ENCODE assay signal across 1 cellular context in genomic region chr16:67667817-67668494, GRCh38.
TF ChIP-seq lines count a peak whose summit lies in the region.

No MANE protein-coding gene starts in this region.

TF ChIP-seq in GM12878, 131 proteins besides CTCF, POLR2A, EP300 and RAD21 (continued from another document and continues in another):
- TF ChIP-seq ZBTB4 (CRISPR knock-in tag; IDR thresholded peaks at IDR 0.05): no peak
- TF ChIP-seq, protein P1, sequence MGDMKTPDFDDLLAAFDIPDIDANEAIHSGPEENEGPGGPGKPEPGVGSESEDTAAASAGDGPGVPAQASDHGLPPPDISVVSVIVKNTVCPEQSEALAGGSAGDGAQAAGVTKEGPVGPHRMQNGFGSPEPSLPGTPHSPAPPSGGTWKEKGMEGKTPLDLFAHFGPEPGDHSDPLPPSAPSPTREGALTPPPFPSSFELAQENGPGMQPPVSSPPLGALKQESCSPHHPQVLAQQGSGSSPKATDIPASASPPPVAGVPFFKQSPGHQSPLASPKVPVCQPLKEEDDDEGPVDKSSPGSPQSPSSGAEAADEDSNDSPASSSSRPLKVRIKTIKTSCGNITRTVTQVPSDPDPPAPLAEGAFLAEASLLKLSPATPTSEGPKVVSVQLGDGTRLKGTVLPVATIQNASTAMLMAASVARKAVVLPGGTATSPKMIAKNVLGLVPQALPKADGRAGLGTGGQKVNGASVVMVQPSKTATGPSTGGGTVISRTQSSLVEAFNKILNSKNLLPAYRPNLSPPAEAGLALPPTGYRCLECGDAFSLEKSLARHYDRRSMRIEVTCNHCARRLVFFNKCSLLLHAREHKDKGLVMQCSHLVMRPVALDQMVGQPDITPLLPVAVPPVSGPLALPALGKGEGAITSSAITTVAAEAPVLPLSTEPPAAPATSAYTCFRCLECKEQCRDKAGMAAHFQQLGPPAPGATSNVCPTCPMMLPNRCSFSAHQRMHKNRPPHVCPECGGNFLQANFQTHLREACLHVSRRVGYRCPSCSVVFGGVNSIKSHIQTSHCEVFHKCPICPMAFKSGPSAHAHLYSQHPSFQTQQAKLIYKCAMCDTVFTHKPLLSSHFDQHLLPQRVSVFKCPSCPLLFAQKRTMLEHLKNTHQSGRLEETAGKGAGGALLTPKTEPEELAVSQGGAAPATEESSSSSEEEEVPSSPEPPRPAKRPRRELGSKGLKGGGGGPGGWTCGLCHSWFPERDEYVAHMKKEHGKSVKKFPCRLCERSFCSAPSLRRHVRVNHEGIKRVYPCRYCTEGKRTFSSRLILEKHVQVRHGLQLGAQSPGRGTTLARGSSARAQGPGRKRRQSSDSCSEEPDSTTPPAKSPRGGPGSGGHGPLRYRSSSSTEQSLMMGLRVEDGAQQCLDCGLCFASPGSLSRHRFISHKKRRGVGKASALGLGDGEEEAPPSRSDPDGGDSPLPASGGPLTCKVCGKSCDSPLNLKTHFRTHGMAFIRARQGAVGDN (IDR thresholded peaks at IDR 0.05): peak; percentile 33; the same call in 1 of the 2 replicates
- no peak for TF ChIP-seq SMAD1 (IDR thresholded peaks at IDR 0.05; ENCODE audit: low read depth, partially characterized antibody)
- peak; percentile 95 for TF ChIP-seq SMC3 (IDR thresholded peaks at IDR 0.05; ENCODE audit: borderline replicate concordance, low read length)
- TF ChIP-seq YY1 (IDR thresholded peaks at IDR 0.05; ENCODE audit: low read depth, low read length): peak; percentile 74
- no peak for TF ChIP-seq ZNF217 (IDR thresholded peaks at IDR 0.05)
- TF ChIP-seq SMAD5 (IDR thresholded peaks at IDR 0.05; ENCODE audit: low read depth): no peak
- TF ChIP-seq ZSCAN29 (IDR thresholded peaks at IDR 0.05): no peak
- no peak for TF ChIP-seq ZNF24 (IDR thresholded peaks at IDR 0.05)
- TF ChIP-seq SP1 (IDR thresholded peaks at IDR 0.05; ENCODE audit: low read depth, low read length): no peak
- no peak for TF ChIP-seq SRF (IDR thresholded peaks at IDR 0.05; ENCODE audit: low read depth in 2 of 2, low read length in 2 of 2)
- TF ChIP-seq, protein P2, sequence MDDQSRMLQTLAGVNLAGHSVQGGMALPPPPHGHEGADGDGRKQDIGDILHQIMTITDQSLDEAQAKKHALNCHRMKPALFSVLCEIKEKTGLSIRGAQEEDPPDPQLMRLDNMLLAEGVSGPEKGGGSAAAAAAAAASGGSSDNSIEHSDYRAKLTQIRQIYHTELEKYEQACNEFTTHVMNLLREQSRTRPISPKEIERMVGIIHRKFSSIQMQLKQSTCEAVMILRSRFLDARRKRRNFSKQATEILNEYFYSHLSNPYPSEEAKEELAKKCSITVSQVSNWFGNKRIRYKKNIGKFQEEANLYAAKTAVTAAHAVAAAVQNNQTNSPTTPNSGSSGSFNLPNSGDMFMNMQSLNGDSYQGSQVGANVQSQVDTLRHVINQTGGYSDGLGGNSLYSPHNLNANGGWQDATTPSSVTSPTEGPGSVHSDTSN (IDR thresholded peaks at IDR 0.05; ENCODE audit: insufficient replicate concordance, low read depth, low read length): peak; percentile 86
- no peak for TF ChIP-seq BACH1 (IDR thresholded peaks at IDR 0.05; ENCODE audit: borderline replicate concordance)
- no peak for TF ChIP-seq SPI1 (IDR thresholded peaks at IDR 0.05; ENCODE audit: borderline replicate concordance, insufficient read depth, low read depth, low read length)
- no peak for TF ChIP-seq MEF2B (IDR thresholded peaks at IDR 0.05; ENCODE audit: partially characterized antibody, poor library complexity, severe bottlenecking)
- no peak for TF ChIP-seq FOXK2 (IDR thresholded peaks at IDR 0.05)
- TF ChIP-seq HDAC2 (IDR thresholded peaks at IDR 0.05): no peak
- peak; percentile 93 for TF ChIP-seq ZBTB33 (IDR thresholded peaks at IDR 0.05)
- no peak for TF ChIP-seq SIN3A (IDR thresholded peaks at IDR 0.05; ENCODE audit: low read depth, low read length)
- TF ChIP-seq, protein P3, sequence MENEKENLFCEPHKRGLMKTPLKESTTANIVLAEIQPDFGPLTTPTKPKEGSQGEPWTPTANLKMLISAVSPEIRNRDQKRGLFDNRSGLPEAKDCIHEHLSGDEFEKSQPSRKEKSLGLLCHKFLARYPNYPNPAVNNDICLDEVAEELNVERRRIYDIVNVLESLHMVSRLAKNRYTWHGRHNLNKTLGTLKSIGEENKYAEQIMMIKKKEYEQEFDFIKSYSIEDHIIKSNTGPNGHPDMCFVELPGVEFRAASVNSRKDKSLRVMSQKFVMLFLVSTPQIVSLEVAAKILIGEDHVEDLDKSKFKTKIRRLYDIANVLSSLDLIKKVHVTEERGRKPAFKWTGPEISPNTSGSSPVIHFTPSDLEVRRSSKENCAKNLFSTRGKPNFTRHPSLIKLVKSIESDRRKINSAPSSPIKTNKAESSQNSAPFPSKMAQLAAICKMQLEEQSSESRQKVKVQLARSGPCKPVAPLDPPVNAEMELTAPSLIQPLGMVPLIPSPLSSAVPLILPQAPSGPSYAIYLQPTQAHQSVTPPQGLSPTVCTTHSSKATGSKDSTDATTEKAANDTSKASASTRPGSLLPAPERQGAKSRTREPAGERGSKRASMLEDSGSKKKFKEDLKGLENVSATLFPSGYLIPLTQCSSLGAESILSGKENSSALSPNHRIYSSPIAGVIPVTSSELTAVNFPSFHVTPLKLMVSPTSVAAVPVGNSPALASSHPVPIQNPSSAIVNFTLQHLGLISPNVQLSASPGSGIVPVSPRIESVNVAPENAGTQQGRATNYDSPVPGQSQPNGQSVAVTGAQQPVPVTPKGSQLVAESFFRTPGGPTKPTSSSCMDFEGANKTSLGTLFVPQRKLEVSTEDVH (IDR thresholded peaks at IDR 0.05; ENCODE audit: low read depth, partially characterized antibody): no peak
- TF ChIP-seq, protein P4, sequence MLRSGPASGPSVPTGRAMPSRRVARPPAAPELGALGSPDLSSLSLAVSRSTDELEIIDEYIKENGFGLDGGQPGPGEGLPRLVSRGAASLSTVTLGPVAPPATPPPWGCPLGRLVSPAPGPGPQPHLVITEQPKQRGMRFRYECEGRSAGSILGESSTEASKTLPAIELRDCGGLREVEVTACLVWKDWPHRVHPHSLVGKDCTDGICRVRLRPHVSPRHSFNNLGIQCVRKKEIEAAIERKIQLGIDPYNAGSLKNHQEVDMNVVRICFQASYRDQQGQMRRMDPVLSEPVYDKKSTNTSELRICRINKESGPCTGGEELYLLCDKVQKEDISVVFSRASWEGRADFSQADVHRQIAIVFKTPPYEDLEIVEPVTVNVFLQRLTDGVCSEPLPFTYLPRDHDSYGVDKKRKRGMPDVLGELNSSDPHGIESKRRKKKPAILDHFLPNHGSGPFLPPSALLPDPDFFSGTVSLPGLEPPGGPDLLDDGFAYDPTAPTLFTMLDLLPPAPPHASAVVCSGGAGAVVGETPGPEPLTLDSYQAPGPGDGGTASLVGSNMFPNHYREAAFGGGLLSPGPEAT (IDR thresholded peaks at IDR 0.05; ENCODE audit: low read depth): no peak
- no peak for TF ChIP-seq HSF1 (IDR thresholded peaks at IDR 0.05; ENCODE audit: low read depth, low read length)
- no peak for TF ChIP-seq RBBP5 (conservative IDR thresholded peaks at IDR 0.05)
- TF ChIP-seq PAX5 (IDR thresholded peaks at IDR 0.05; ENCODE audit: borderline replicate concordance, low read depth, low read length): no peak
- TF ChIP-seq, protein P5, sequence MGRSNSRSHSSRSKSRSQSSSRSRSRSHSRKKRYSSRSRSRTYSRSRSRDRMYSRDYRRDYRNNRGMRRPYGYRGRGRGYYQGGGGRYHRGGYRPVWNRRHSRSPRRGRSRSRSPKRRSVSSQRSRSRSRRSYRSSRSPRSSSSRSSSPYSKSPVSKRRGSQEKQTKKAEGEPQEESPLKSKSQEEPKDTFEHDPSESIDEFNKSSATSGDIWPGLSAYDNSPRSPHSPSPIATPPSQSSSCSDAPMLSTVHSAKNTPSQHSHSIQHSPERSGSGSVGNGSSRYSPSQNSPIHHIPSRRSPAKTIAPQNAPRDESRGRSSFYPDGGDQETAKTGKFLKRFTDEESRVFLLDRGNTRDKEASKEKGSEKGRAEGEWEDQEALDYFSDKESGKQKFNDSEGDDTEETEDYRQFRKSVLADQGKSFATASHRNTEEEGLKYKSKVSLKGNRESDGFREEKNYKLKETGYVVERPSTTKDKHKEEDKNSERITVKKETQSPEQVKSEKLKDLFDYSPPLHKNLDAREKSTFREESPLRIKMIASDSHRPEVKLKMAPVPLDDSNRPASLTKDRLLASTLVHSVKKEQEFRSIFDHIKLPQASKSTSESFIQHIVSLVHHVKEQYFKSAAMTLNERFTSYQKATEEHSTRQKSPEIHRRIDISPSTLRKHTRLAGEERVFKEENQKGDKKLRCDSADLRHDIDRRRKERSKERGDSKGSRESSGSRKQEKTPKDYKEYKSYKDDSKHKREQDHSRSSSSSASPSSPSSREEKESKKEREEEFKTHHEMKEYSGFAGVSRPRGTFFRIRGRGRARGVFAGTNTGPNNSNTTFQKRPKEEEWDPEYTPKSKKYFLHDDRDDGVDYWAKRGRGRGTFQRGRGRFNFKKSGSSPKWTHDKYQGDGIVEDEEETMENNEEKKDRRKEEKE (IDR thresholded peaks at IDR 0.05): no peak
- no peak for TF ChIP-seq BRCA1 (IDR thresholded peaks at IDR 0.05; ENCODE audit: low read depth, low read length)
- TF ChIP-seq ZNF207 (IDR thresholded peaks at IDR 0.05; ENCODE audit: borderline replicate concordance): no peak
- TF ChIP-seq BCL3 (IDR thresholded peaks at IDR 0.05; ENCODE audit: borderline replicate concordance, insufficient read depth, low read depth, low read length, poor library complexity, severe bottlenecking): no peak
- no peak for TF ChIP-seq ATF7 (IDR thresholded peaks at IDR 0.05; ENCODE audit: low read depth)
- no peak for TF ChIP-seq RAD51 (IDR thresholded peaks at IDR 0.05)
- TF ChIP-seq KAT2A (conservative IDR thresholded peaks at IDR 0.05; ENCODE audit: control insufficient read depth, low read depth, low read length): no peak
- no peak for TF ChIP-seq CREM (IDR thresholded peaks at IDR 0.05; ENCODE audit: low read depth)
- TF ChIP-seq CBX5 (IDR thresholded peaks at IDR 0.05; ENCODE audit: low read depth): no peak
- TF ChIP-seq ESRRA (IDR thresholded peaks at IDR 0.05; ENCODE audit: low read length): no peak
